9 cellular contexts compared by ENCODE assay signal in genomic region chr7:2641406-2642393, GRCh38. TPM values are rescaled to one million over a fixed set of nuclear protein-coding genes. Genes with fewer than 3 reads are reported as not detected.
DNase-seq lines count a peak whose midpoint lies in the region; ATAC-seq, FAIRE-seq and TF ChIP-seq lines count a peak whose summit lies in the region.
"Had no signal": no experiment of that assay in that cellular context is flagged by ENCODE, and none has a peak within 500 bp of the region (broad histone marks: within the 10 kb centered on the region; RNA-seq: fewer than 3 reads in every experiment).

No MANE protein-coding gene starts in this region.

- H3K9me3 ChIP-seq in keratinocyte (ENCODE audit: control insufficient read depth, low read depth, low read length): no peaks in the 10 kb centered on the region

- DNase-seq in MV-4-11 (lab: John Stamatoyannopoulos, UW): peak; percentile 87
- peak; percentile 88 for DNase-seq in cerebellar cortex (ENCODE audit: low spot score)
- DNase-seq in keratinocyte (ENCODE audit: low read depth, low spot score): no peak
- DNase-seq in KG1 (lab: John Stamatoyannopoulos, UW): no peak
- no peak for DNase-seq in T-helper 2 cell
- no peak for DNase-seq in activated CD8-positive, alpha-beta memory T cell treated with anti-CD3 and anti-CD28 coated beads, Interleukin-2, amount 50 U/mL, for 4 hours

- no peaks in the 10 kb centered on the region for H3K36me3 ChIP-seq in keratinocyte (ENCODE audit: control insufficient read depth in 2 of 2, extremely low read depth in 1 of 2, insufficient read depth in 2 of 2, low read length in 2 of 2)

- peaks cover 2% of the 10 kb centered on the region for H3K9me1 ChIP-seq in keratinocyte (ENCODE audit: control insufficient read depth, extremely low read depth, insufficient read depth, low read length)

- H3K27ac ChIP-seq in keratinocyte (ENCODE audit: control insufficient read depth, insufficient read depth, low read length) (no peak overlapping the region), skin epidermis (peak overlapping the region in 20 of 21 experiments; percentile 14 to 84 (median 65))

- peaks cover 15% of the 10 kb centered on the region for H3K4me1 ChIP-seq in keratinocyte (ENCODE audit: control insufficient read depth, extremely low read depth, insufficient read depth, low read length)

- no peak overlapping the region for H3K4me3 ChIP-seq in keratinocyte (ENCODE audit: control insufficient read depth in 2 of 3, extremely low read depth in 1 of 3, insufficient read depth in 2 of 3, low read depth in 1 of 3, low read length in 3 of 3)
- peak overlapping the region in 1 of 7 experiments; percentile 14 for H3K4me3 ChIP-seq in skin epidermis

- H3K9ac ChIP-seq in keratinocyte (ENCODE audit: control insufficient read depth, extremely low read depth, insufficient read depth, low read length): no peak overlapping the region

- ATAC-seq in GM19023 (IDR thresholded peaks at IDR 0.05; ENCODE audit: unreplicated experiment): peak; percentile 40

- no peak for TF ChIP-seq CTCF in keratinocyte (optimal IDR thresholded peaks at IDR 0.05 in 1 of 3, IDR thresholded peaks at IDR 0.05 in 1 of 3, conservative IDR thresholded peaks at IDR 0.05 in 1 of 3; ENCODE audit: extremely low read depth in 1 of 3, insufficient read depth in 2 of 3, low read length in 3 of 3)

- peaks cover 6% of the 10 kb centered on the region for H4K20me1 ChIP-seq in keratinocyte (ENCODE audit: control insufficient read depth, extremely low read depth, insufficient read depth, low read length)

- no peak overlapping the region for H2AFZ ChIP-seq in keratinocyte (ENCODE audit: control insufficient read depth, low read length)

- dilution Hi-C loops in keratinocyte (cut with MboI; ENCODE audit: extremely low pct_ligation_motif_present, low sequenced_read_pairs): no loop called here

- no peak for FAIRE-seq in keratinocyte (lab: Jason Lieb, UNC)
- FAIRE-seq: TTC549 had no signal

- H3K27me3 ChIP-seq in keratinocyte (ENCODE audit: control insufficient read depth, extremely low read depth, insufficient read depth, low read length): no peaks in the 10 kb centered on the region

- peak overlapping the region; percentile 32 for H3K4me2 ChIP-seq in keratinocyte (ENCODE audit: control insufficient read depth, extremely low read depth, insufficient read depth, low read depth, low read length)

- H3K79me2 ChIP-seq in keratinocyte (ENCODE audit: control insufficient read depth, insufficient read depth, low read length): peaks cover 44% of the 10 kb centered on the region

RNA-seq across cellular contexts. Expression of gene TTYH3, which starts 9.9 kb away (rescaled TPM):
- polyA plus RNA-seq in keratinocyte: 8.5 to 18.5 TPM (median 16.1 TPM) in 3 replicates
- polyA plus RNA-seq in keratinocyte (2011; ENCODE audit: low read depth): 2.8 TPM
- 7.1 and 19.6 TPM in 2 replicates for polyA plus RNA-seq in keratinocyte (2011; cell fraction: cytosol; rRNA removed)
- polyA plus RNA-seq in keratinocyte (2011; cell fraction: nucleus; rRNA removed): 34.9 and 55.9 TPM in 2 replicates
- 13.4 and 40.4 TPM in 2 replicates for polyA plus RNA-seq in keratinocyte (2012; ENCODE audit: low replicate concordance)
- 17.6 to 43.1 TPM (median 18.0 TPM) in 3 replicates for polyA minus RNA-seq in keratinocyte
- 73.5 TPM for polyA minus RNA-seq in keratinocyte (2011; cell fraction: cytosol; rRNA and poly(A)+ RNA removed)
- 48.0 and 57.9 TPM in 2 replicates for polyA minus RNA-seq in keratinocyte (2011; cell fraction: nucleus; rRNA and poly(A)+ RNA removed)

RNA-seq across cellular contexts. Expression of gene AMZ1, which starts 46.3 kb away (rescaled TPM):
- polyA plus RNA-seq in keratinocyte: 0.01 to 0.04 TPM in 2 of 3 replicates, not detected in the other
- not detected for polyA plus RNA-seq in keratinocyte (2011; ENCODE audit: low read depth)
- 0.01 and 0.03 TPM in 2 replicates for polyA plus RNA-seq in keratinocyte (2011; cell fraction: cytosol; rRNA removed)
- polyA plus RNA-seq in keratinocyte (2011; cell fraction: nucleus; rRNA removed): 0.08 TPM in 1 of 2 replicates, not detected in the other
- 0.07 TPM in 1 of 2 replicates, not detected in the other for polyA plus RNA-seq in keratinocyte (2012; ENCODE audit: low replicate concordance)
- polyA minus RNA-seq in keratinocyte: not detected in 3 replicates
- not detected for polyA minus RNA-seq in keratinocyte (2011; cell fraction: cytosol; rRNA and poly(A)+ RNA removed)
- not detected in 2 replicates for polyA minus RNA-seq in keratinocyte (2011; cell fraction: nucleus; rRNA and poly(A)+ RNA removed)

Comparison
In these comparisons a context has a peak if more than half of its experiments do, and no peak if none do; other contexts are left out.
1. DNase-seq: peak in MV-4-11 (single experiment) and cerebellar cortex (single experiment); none in keratinocyte (single experiment), KG1 (single experiment), T-helper 2 cell (0 of 5) and activated CD8-positive, alpha-beta memory T cell treated with anti-CD3 and anti-CD28 coated beads, Interleukin-2, amount 50 U/mL, for 4 hours (single experiment).